ENCODE assay signal across 23 cellular contexts in genomic region chr22:35220221-35220620, GRCh38. TPM values are rescaled to one million over a fixed set of nuclear protein-coding genes. Genes with fewer than 3 reads are reported as not detected.
DNase-seq lines count a peak whose midpoint lies in the region; ATAC-seq and TF ChIP-seq lines count a peak whose summit lies in the region.
"Had no signal": no experiment of that assay in that cellular context is flagged by ENCODE, and none has a peak within 500 bp of the region (broad histone marks: within the 10 kb centered on the region; RNA-seq: fewer than 3 reads in every experiment).

No MANE protein-coding gene starts in this region.

- intact Hi-C loops in left lung (cut with DNase I), result no loop called here

- H3K36me3 ChIP-seq in left lung, result no peaks in the 10 kb centered on the region
- H3K36me3 ChIP-seq: BE2C; BLaER1 treated with 17β-estradiol and CSF1 and Interleukin-3, amounts not matched to agents 10 nM and 100 nM had no signal

- no peaks in the 10 kb centered on the region for H3K4me1 ChIP-seq in left lung
- H3K4me1 ChIP-seq: A549, BE2C had no signal

- H3K9me3 ChIP-seq in left lung, result no peaks in the 10 kb centered on the region
- H3K9me3 ChIP-seq: A549, BE2C had no signal

- no peak for TF ChIP-seq CTCF in left lung (IDR thresholded peaks at IDR 0.05)

- no peak for ATAC-seq in HG03135 (IDR thresholded peaks at IDR 0.05; ENCODE audit: unreplicated experiment)
- no peak for ATAC-seq in left lung
- ATAC-seq in HG03354 (IDR thresholded peaks at IDR 0.05; ENCODE audit: poor library complexity, severe bottlenecking, unreplicated experiment), result no peak
- ATAC-seq: A549, GM12878 had no signal

- peaks cover 0 to 16% of the 10 kb centered on the region in 2 donors for H3K27me3 ChIP-seq in left lung
- H3K27me3 ChIP-seq: BE2C; BLaER1 treated with 17β-estradiol and CSF1 and Interleukin-3, amounts not matched to agents 10 nM and 100 nM had no signal

- no peak overlapping the region for H3K4me3 ChIP-seq in left lung
- H3K4me3 ChIP-seq: A549; BLaER1 treated with 17β-estradiol and CSF1 and Interleukin-3, amounts not matched to agents 10 nM and 100 nM; GM12878; GM23248 had no signal

- no peak overlapping the region for H3K27ac ChIP-seq in left lung
- H3K27ac ChIP-seq: A549; BLaER1 treated with 17β-estradiol and CSF1 and Interleukin-3, amounts not matched to agents 10 nM and 100 nM; GM23248 had no signal

- DNase-seq in EL, result peak; percentile 23
- DNase-seq in LHCN-M2 (ENCODE audit: low read depth), result peak; percentile 51
- peak; percentile 39 for DNase-seq in RPMI7951 (ENCODE audit: low read depth)
- peak; percentile 3 for DNase-seq in islet precursor cell
- DNase-seq in left lung, result no peak
- no peak for DNase-seq in NCI-H1092 treated with DMSO at 0.1 percent for 48 hours (lab: John Stamatoyannopoulos, UW)
- DNase-seq: 8988T; ACHN; AML-193; BE2C; CD4-positive, alpha-beta T cell; CD8-positive, alpha-beta memory T cell; DMS 273 treated with DMSO at 0.1 percent for 48 hours; DMS79; GDM1; GM23248; H7; HCEC 1CT had no signal

RNA-seq across cellular contexts. Expression of gene HMGXB4, which starts 37.1 kb away (rescaled TPM):
- total RNA-seq in LHCN-M2 (2014; rRNA removed), result 14.1 and 17.8 TPM in 2 replicates
- 10.0 TPM for polyA plus RNA-seq in LHCN-M2 (2012)
- 11.3 and 16.7 TPM in 2 replicates for total RNA-seq in RPMI7951 (2014; rRNA removed; shearing (Covaris generic))
- 10 to 100 TPM; 19.2 to 19.8 TPM for total RNA-seq in left lung

Comparison
In these comparisons a context has a peak if more than half of its experiments do, and no peak if none do; other contexts are left out.
1. DNase-seq: peak in EL (single experiment), LHCN-M2 (single experiment), RPMI7951 (single experiment) and islet precursor cell (single experiment); none in left lung (0 of 2) and NCI-H1092 treated with DMSO at 0.1 percent for 48 hours (single experiment).